In genomic region chr20:1816384-1817381, GRCh38 we compare ENCODE assay signal across 8 cellular contexts.
DNase-seq lines count a peak whose midpoint lies in the region; ATAC-seq and TF ChIP-seq lines count a peak whose summit lies in the region.

No MANE protein-coding gene starts in this region.

- H3K4me1 ChIP-seq in muscle layer of duodenum (ENCODE audit: control insufficient read depth in 1 of 2, insufficient read depth in 2 of 2, low read length in 2 of 2) = peaks cover 17 to 35% of the 10 kb centered on the region in 2 donors

- H3K27ac ChIP-seq in coronary artery (peak overlapping the region; percentile 50 to 86), muscle layer of duodenum (ENCODE audit: low read length) (peak overlapping the region; percentile 20)

- ATAC-seq in HG03095 (IDR thresholded peaks at IDR 0.05; ENCODE audit: unreplicated experiment) (no peak), HG03135 (IDR thresholded peaks at IDR 0.05; ENCODE audit: unreplicated experiment) (no peak), HG03571 (IDR thresholded peaks at IDR 0.05; ENCODE audit: unreplicated experiment) (no peak)

- no peak for TF ChIP-seq CTCF in coronary artery (IDR thresholded peaks at IDR 0.05)

- H3K36me3 ChIP-seq in muscle layer of duodenum (ENCODE audit: control insufficient read depth in 1 of 2, insufficient read depth in 2 of 2, low read length in 2 of 2) = no peaks in the 10 kb centered on the region

- no peaks in the 10 kb centered on the region for H3K9me3 ChIP-seq in muscle layer of duodenum (ENCODE audit: control insufficient read depth in 1 of 2, low read length in 2 of 2)

- DNase-seq in AG20443 (ENCODE audit: low spot score) (peak; percentile 84), LoVo (ENCODE audit: low spot score) (peak; percentile 43), coronary artery (ENCODE audit: low spot score) (peak; percentile 70), T-helper 2 cell (no peak)

- peak overlapping the region; percentile 21 for H3K4me3 ChIP-seq in coronary artery
- H3K4me3 ChIP-seq in muscle layer of duodenum (ENCODE audit: low read depth in 1 of 2, low read length in 2 of 2) = no peak overlapping the region

- no peaks in the 10 kb centered on the region for H3K27me3 ChIP-seq in muscle layer of duodenum (ENCODE audit: low read depth, low read length)

Comparison
In these comparisons a context has a peak if more than half of its experiments do, and no peak if none do; other contexts are left out.
1. DNase-seq: peak in AG20443 (single experiment), LoVo (single experiment) and coronary artery (single experiment); none in T-helper 2 cell (0 of 5).